8 cellular contexts compared by ENCODE assay signal in the genomic region with DNA sequence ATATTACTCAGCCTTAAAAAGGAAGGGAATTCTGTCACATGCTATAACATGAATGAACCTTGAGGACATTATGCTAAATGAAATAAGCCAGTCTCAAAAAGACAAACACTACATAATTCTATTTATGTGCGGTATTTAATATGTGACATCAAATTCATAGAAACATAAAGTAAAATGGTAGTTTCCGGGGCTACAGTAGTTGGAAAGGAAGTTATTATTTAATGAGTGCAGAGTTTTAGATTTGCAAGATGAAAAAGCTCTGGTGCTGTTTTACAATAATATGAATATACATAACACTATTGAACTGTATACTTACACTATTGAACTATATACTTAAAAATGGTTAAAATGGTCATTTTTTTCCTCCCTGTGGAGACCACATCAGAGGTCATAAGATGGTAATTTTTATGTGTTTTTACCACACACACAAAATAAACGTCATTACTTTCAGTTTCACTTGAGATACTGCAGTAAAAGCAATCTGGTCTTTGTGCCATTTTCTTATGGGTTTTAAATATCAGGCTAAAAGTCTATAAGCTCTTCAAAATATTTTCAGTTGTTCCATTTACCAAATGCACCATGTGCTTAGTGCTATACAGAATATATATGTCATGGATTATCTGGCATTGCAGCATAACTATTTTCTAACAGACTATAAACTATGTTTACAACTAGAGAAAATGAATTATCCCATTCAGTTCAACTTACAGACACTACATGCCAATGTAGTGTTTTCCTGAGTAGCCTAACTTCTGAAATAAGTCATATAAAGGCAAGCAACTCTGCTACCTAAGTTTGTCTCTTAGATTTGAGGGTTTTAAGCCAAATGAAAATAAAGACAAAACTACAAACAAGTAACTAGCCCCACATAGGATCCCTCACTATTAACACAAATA.
DNase-seq lines count a peak whose midpoint lies in the region; ATAC-seq and TF ChIP-seq lines count a peak whose summit lies in the region.

No MANE protein-coding gene starts in this region.

- peak overlapping the region; percentile 65 for H3K4me3 Mint-ChIP-seq in activated CD4-positive, alpha-beta T cell treated with anti-CD3 and anti-CD28 coated beads, Interleukin-2, amount 10 ng/mL, durations not matched to agents 24 days and 14 days
- H3K4me3 Mint-ChIP-seq in T-helper 17 cell = peak overlapping the region; percentile 62

- H3K27ac ChIP-seq in right atrium auricular region = peak overlapping the region; percentile 14 to 39

- H3K36me3 ChIP-seq in right atrium auricular region = peaks cover 15% of the 10 kb centered on the region

- no peaks in the 10 kb centered on the region for H3K4me1 ChIP-seq in right atrium auricular region

- intact Hi-C loops in activated CD4-positive, alpha-beta T cell treated with anti-CD3 and anti-CD28 coated beads, Interleukin-2, amount 10 ng/mL, durations not matched to agents 24 days and 14 days (cut with micrococcal nuclease) = no loop called here

- H3K27ac Mint-ChIP-seq in activated CD4-positive, alpha-beta T cell treated with anti-CD3 and anti-CD28 coated beads, Interleukin-2, amount 10 ng/mL, durations not matched to agents 24 days and 14 days = peak overlapping the region; percentile 74
- peak overlapping the region; percentile 92 for H3K27ac Mint-ChIP-seq in T-helper 17 cell

- no peak for DNase-seq in activated CD4-positive, alpha-beta T cell treated with anti-CD3 and anti-CD28 coated beads, Interleukin-2, amount 10 ng/mL, durations not matched to agents 24 days and 14 days
- DNase-seq in activated CD4-positive, alpha-beta T cell treated with anti-CD3 and anti-CD28 coated beads, Interleukin-2, amount 50 U/mL, for 4 hours = no peak
- DNase-seq in T-helper 17 cell (no peak), right atrium auricular region (ENCODE audit: low spot score) (no peak), superior temporal gyrus (ENCODE audit: extremely low spot score) (peak; percentile 62), NCI-H2171 (lab: John Stamatoyannopoulos, UW) (no peak), DMS 273 (lab: John Stamatoyannopoulos, UW; ENCODE audit: unreplicated experiment) (no peak)

- no peaks in the 10 kb centered on the region for H3K27me3 ChIP-seq in right atrium auricular region

- H3K27me3 Mint-ChIP-seq in activated CD4-positive, alpha-beta T cell treated with anti-CD3 and anti-CD28 coated beads, Interleukin-2, amount 10 ng/mL, durations not matched to agents 24 days and 14 days = no peaks in the 10 kb centered on the region
- H3K27me3 Mint-ChIP-seq in T-helper 17 cell = no peaks in the 10 kb centered on the region

- H3K9me3 ChIP-seq in T-helper 17 cell (ENCODE audit: control insufficient read depth, low read length, poor library complexity, severe bottlenecking) (no peaks in the 10 kb centered on the region), right atrium auricular region (no peaks in the 10 kb centered on the region)

- H3K36me3 Mint-ChIP-seq in activated CD4-positive, alpha-beta T cell treated with anti-CD3 and anti-CD28 coated beads, Interleukin-2, amount 10 ng/mL, durations not matched to agents 24 days and 14 days (ENCODE audit: low read depth) = peaks cover 17% of the 10 kb centered on the region
- no peaks in the 10 kb centered on the region for H3K36me3 Mint-ChIP-seq in T-helper 17 cell (ENCODE audit: low read depth)

- peaks cover 25% of the 10 kb centered on the region for H3K4me1 Mint-ChIP-seq in activated CD4-positive, alpha-beta T cell treated with anti-CD3 and anti-CD28 coated beads, Interleukin-2, amount 10 ng/mL, durations not matched to agents 24 days and 14 days
- peaks cover 13% of the 10 kb centered on the region for H3K4me1 Mint-ChIP-seq in T-helper 17 cell

- ATAC-seq in T-helper 17 cell (peak; percentile 77), GM19455 (IDR thresholded peaks at IDR 0.05; ENCODE audit: unreplicated experiment) (no peak)

- H3K4me3 ChIP-seq in right atrium auricular region = peak overlapping the region in 1 of 2 donors; percentile 19

- H3K9me3 Mint-ChIP-seq in activated CD4-positive, alpha-beta T cell treated with anti-CD3 and anti-CD28 coated beads, Interleukin-2, amount 10 ng/mL, durations not matched to agents 24 days and 14 days = no peaks in the 10 kb centered on the region

- TF ChIP-seq CTCF in right atrium auricular region (IDR thresholded peaks at IDR 0.05) = no peak
